Comparison of ENCODE assay signal across 4 cellular contexts in the genomic region with DNA sequence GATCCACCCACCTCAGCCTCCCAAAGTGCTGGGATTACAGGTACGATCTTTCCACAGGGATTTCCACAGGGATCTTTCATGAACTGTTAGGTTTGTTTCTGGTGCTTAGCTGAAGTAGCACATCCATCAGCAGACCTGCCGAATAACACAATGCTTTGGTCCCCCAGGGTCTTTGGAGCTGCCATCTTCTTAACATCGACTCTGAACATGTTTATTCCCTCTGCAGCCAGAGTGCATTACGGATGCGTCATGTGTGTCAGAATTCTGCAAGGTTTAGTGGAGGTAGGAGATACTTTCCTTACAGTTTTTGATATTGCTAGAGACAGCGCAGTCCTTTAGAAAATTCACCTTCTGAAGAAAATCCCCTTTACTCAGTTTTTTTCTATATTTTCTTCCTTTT. TPM values are rescaled to one million over a fixed set of nuclear protein-coding genes. Genes with fewer than 3 reads are reported as not detected.
"Had no signal": no experiment of that assay in that cellular context is flagged by ENCODE, and none has a peak within 500 bp of the region (broad histone marks: within the 10 kb centered on the region; RNA-seq: fewer than 3 reads in every experiment).

No MANE protein-coding gene starts in this region.

- H3K4me3 ChIP-seq: GM12878 had no signal

- DNase-seq: GDM1, GF-D8 had no signal

- ATAC-seq: GM12878 had no signal

RNA-seq across cellular contexts. Expression of a gene that starts 36.3 kb away (rescaled TPM):
- total RNA-seq: G401, GM12878 had no signal
